ENCODE assay signal across 1 cellular context in genomic region chr13:37288057-37288720, GRCh38.
TF ChIP-seq lines count a peak whose summit lies in the region.

No MANE protein-coding gene starts in this region.

TF ChIP-seq in GM23338, 12 proteins besides CTCF, POLR2A, EP300 and RAD21 (continued from another document):
- no peak for TF ChIP-seq ETS1 (IDR thresholded peaks at IDR 0.05)
- TF ChIP-seq REST (IDR thresholded peaks at IDR 0.05; ENCODE audit: unreplicated experiment), result no peak
- TF ChIP-seq ZNF331 (CRISPR knock-in tag; IDR thresholded peaks at IDR 0.05; ENCODE audit: low read depth), result no peak
- no peak for TF ChIP-seq POLR2AphosphoS5 (IDR thresholded peaks at IDR 0.05; ENCODE audit: low read depth)
- no peak for TF ChIP-seq STAT1 (IDR thresholded peaks at IDR 0.05; ENCODE audit: unreplicated experiment)
- TF ChIP-seq JUNB (IDR thresholded peaks at IDR 0.05; ENCODE audit: unreplicated experiment), result no peak
- TF ChIP-seq NANOG (IDR thresholded peaks at IDR 0.05; ENCODE audit: borderline replicate concordance), result no peak
- no peak for TF ChIP-seq EZH2phosphoT487 (IDR thresholded peaks at IDR 0.05; ENCODE audit: unreplicated experiment)
- no peak for TF ChIP-seq EZH2 (IDR thresholded peaks at IDR 0.05; ENCODE audit: low read depth, unreplicated experiment)
